ENCODE assay signal across 19 cellular contexts in genomic region chr10:6501931-6502330, GRCh38.
DNase-seq lines count a peak whose midpoint lies in the region; ATAC-seq and TF ChIP-seq lines count a peak whose summit lies in the region.
"Had no signal": no experiment of that assay in that cellular context is flagged by ENCODE, and none has a peak within 500 bp of the region (broad histone marks: within the 10 kb centered on the region; RNA-seq: fewer than 3 reads in every experiment).

No MANE protein-coding gene starts in this region.

- no peaks in the 10 kb centered on the region for H3K79me2 ChIP-seq in OCI-LY7 (ENCODE audit: insufficient read depth, low read depth, low read length)

- intact Hi-C loops in activated naive CD4-positive, alpha-beta T cell treated with anti-CD3 and anti-CD28 coated beads for 36 hours (cut with micrococcal nuclease): no loop called here
- intact Hi-C loops in gastrocnemius medialis (cut with DNase I; ENCODE audit: low total_unique reads): loop anchor here (5.0 kb wide), 1 partner anchor 65 kb away; no protein-coding TSS in a partner anchor
- intact Hi-C loops in OCI-LY7 (cut with micrococcal nuclease; ENCODE audit: unreplicated experiment): no loop called here

- H4K20me1 ChIP-seq in OCI-LY7 (ENCODE audit: insufficient read depth, low read length): no peaks in the 10 kb centered on the region

- no peak overlapping the region for H3K4me2 ChIP-seq in OCI-LY7 (ENCODE audit: low read length)

- H3K4me3 ChIP-seq in epithelial cell of proximal tubule (ENCODE audit: low read depth, low read length) (no peak overlapping the region), gastrocnemius medialis (no peak overlapping the region), OCI-LY7 (ENCODE audit: low read depth, low read length, poor library complexity, severe bottlenecking) (no peak overlapping the region)
- H3K4me3 ChIP-seq: mucosa of descending colon, testis had no signal

- no peak for TF ChIP-seq CTCF in epithelial cell of proximal tubule (conservative IDR thresholded peaks at IDR 0.05; ENCODE audit: low read depth, low read length)
- TF ChIP-seq CTCF in gastrocnemius medialis (IDR thresholded peaks at IDR 0.05 in 4 of 5, conservative IDR thresholded peaks at IDR 0.05 in 1 of 5): no peak
- TF ChIP-seq CTCF in OCI-LY7 (conservative IDR thresholded peaks at IDR 0.05; ENCODE audit: low read length): no peak

- TF ChIP-seq POLR2A in gastrocnemius medialis (IDR thresholded peaks at IDR 0.05): no peak

- H3K9me2 ChIP-seq in OCI-LY7 (ENCODE audit: insufficient read depth, low read length): no peaks in the 10 kb centered on the region

- ATAC-seq in gastrocnemius medialis: no peak
- ATAC-seq in HG03457 (IDR thresholded peaks at IDR 0.05; ENCODE audit: unreplicated experiment): no peak
- no peak for ATAC-seq in GM19395 (IDR thresholded peaks at IDR 0.05; ENCODE audit: unreplicated experiment)
- ATAC-seq: activated CD4-positive, CD25-positive, alpha-beta regulatory T cell treated with anti-CD3 and anti-CD28 coated beads, Interleukin-2, amount 50 U/mL, for 24 hours; HCT116; left lobe of liver; mucosa of descending colon had no signal

- no TSS peak for BruUV-seq in OCI-LY7 (replicated peaks; lab: Mats Ljungman, UMichigan)

- H3K36me3 Mint-ChIP-seq in activated naive CD4-positive, alpha-beta T cell treated with anti-CD3 and anti-CD28 coated beads for 36 hours (ENCODE audit: low read depth): peaks cover 45% of the 10 kb centered on the region
- peaks cover 54% of the 10 kb centered on the region for H3K36me3 Mint-ChIP-seq in activated CD4-positive, alpha-beta memory T cell treated with anti-CD3 and anti-CD28 coated beads, Interleukin-2, amount 10 ng/mL, durations not matched to agents 7 days and 5 days (ENCODE audit: low read depth)

- no peaks in the 10 kb centered on the region for H3K27me3 ChIP-seq in gastrocnemius medialis
- H3K27me3 ChIP-seq: neutrophil, testis had no signal

- H2AFZ ChIP-seq in OCI-LY7 (ENCODE audit: low read length): no peak overlapping the region

- H3K27me3 Mint-ChIP-seq in activated naive CD4-positive, alpha-beta T cell treated with anti-CD3 and anti-CD28 coated beads for 36 hours (ENCODE audit: low read depth): no peaks in the 10 kb centered on the region
- no peaks in the 10 kb centered on the region for H3K27me3 Mint-ChIP-seq in activated CD4-positive, alpha-beta memory T cell treated with anti-CD3 and anti-CD28 coated beads, Interleukin-2, amount 10 ng/mL, durations not matched to agents 7 days and 5 days

- CTCF ChIA-PET in activated naive CD4-positive, alpha-beta T cell treated with anti-CD3 and anti-CD28 coated beads for 36 hours (lab: Charles Lee): interaction anchor here (1.0 kb wide), 1 partner anchor 8 kb away, joined by 3 read pairs; no protein-coding TSS in a partner anchor
- CTCF ChIA-PET in activated CD4-positive, alpha-beta memory T cell treated with anti-CD3 and anti-CD28 coated beads, Interleukin-2, amount 10 ng/mL, durations not matched to agents 7 days and 5 days (lab: Charles Lee): interaction anchor here (1.6 kb wide), 1 partner anchor 79 kb away, joined by 7 read pairs; the partner anchor contains the start of gene PRKCQ
- CTCF ChIA-PET in OCI-LY7 (lab: Charles Lee; ENCODE audit: unreplicated experiment): no interaction called here

- in situ Hi-C loops in gastrocnemius medialis (cut with MboI; ENCODE audit: low sequenced_read_pairs in 4 of 4): no loop called here

- no peak for DNase-seq in activated naive CD4-positive, alpha-beta T cell treated with anti-CD3 and anti-CD28 coated beads for 36 hours
- no peak for DNase-seq in activated naive CD4-positive, alpha-beta T cell treated with Interleukin-2 at 50 U/mL for 16 hours
- DNase-seq in activated CD4-positive, alpha-beta memory T cell treated with anti-CD3 and anti-CD28 coated beads, Interleukin-2, amount 10 ng/mL, durations not matched to agents 7 days and 5 days: no peak
- DNase-seq in epithelial cell of proximal tubule (ENCODE audit: low read depth) (peak; percentile 74), gastrocnemius medialis (no peak), OCI-LY7 (ENCODE audit: low spot score) (no peak)
- DNase-seq: cortex of kidney, mucosa of descending colon, MV-4-11, NCI-H187 treated with DMSO at 0.1 percent for 48 hours, NCI-H226, testis had no signal

- H3K36me3 ChIP-seq in gastrocnemius medialis: peaks cover 0 to 15% of the 10 kb centered on the region in 2 donors
- H3K36me3 ChIP-seq in OCI-LY7 (ENCODE audit: insufficient read depth, low read length): no peaks in the 10 kb centered on the region; the same call in 1 of the 2 replicates
- H3K36me3 ChIP-seq: neutrophil had no signal

- H3K4me1 ChIP-seq in gastrocnemius medialis (peaks cover 19 to 34% of the 10 kb centered on the region in 2 donors), OCI-LY7 (ENCODE audit: insufficient read depth, low read length, poor library complexity, severe bottlenecking) (peaks cover 8% of the 10 kb centered on the region)
- H3K4me1 ChIP-seq: testis had no signal

- H3K4me1 Mint-ChIP-seq in activated naive CD4-positive, alpha-beta T cell treated with anti-CD3 and anti-CD28 coated beads for 36 hours (ENCODE audit: low read depth): peaks cover 69% of the 10 kb centered on the region
- H3K4me1 Mint-ChIP-seq in activated CD4-positive, alpha-beta memory T cell treated with anti-CD3 and anti-CD28 coated beads, Interleukin-2, amount 10 ng/mL, durations not matched to agents 7 days and 5 days: peaks cover 54% of the 10 kb centered on the region

- peak overlapping the region; percentile 65 for H3K27ac Mint-ChIP-seq in activated naive CD4-positive, alpha-beta T cell treated with anti-CD3 and anti-CD28 coated beads for 36 hours
- H3K27ac Mint-ChIP-seq in activated CD4-positive, alpha-beta memory T cell treated with anti-CD3 and anti-CD28 coated beads, Interleukin-2, amount 10 ng/mL, durations not matched to agents 7 days and 5 days: peak overlapping the region; percentile 33

- H3K27ac ChIP-seq in gastrocnemius medialis (peak overlapping the region; percentile 85 to 90 (median 88)), OCI-LY7 (ENCODE audit: low read depth, low read length, poor library complexity, severe bottlenecking) (no peak overlapping the region)
- H3K27ac ChIP-seq: C4-2B, neutrophil, testis had no signal

- H3K4me3 Mint-ChIP-seq in activated naive CD4-positive, alpha-beta T cell treated with anti-CD3 and anti-CD28 coated beads for 36 hours: no peak overlapping the region
- no peak overlapping the region for H3K4me3 Mint-ChIP-seq in activated CD4-positive, alpha-beta memory T cell treated with anti-CD3 and anti-CD28 coated beads, Interleukin-2, amount 10 ng/mL, durations not matched to agents 7 days and 5 days

- POLR2A ChIA-PET in activated CD4-positive, alpha-beta memory T cell treated with anti-CD3 and anti-CD28 coated beads, Interleukin-2, amount 10 ng/mL, durations not matched to agents 7 days and 5 days (lab: Charles Lee): interaction anchor here (1.1 to 2.2 kb wide), 2 partner anchors 28 to 76 kb away, joined by 3 to 8 read pairs; no protein-coding TSS in a partner anchor
- POLR2A ChIA-PET in OCI-LY7 (lab: Charles Lee): no interaction called here

- H3K9me3 ChIP-seq in gastrocnemius medialis: no peaks in the 10 kb centered on the region
- no peaks in the 10 kb centered on the region for H3K9me3 ChIP-seq in OCI-LY7 (ENCODE audit: low read length)
- H3K9me3 ChIP-seq: mucosa of descending colon, neutrophil, testis had no signal

- H3K9me3 Mint-ChIP-seq in activated naive CD4-positive, alpha-beta T cell treated with anti-CD3 and anti-CD28 coated beads for 36 hours: no peaks in the 10 kb centered on the region
- H3K9me3 Mint-ChIP-seq in activated CD4-positive, alpha-beta memory T cell treated with anti-CD3 and anti-CD28 coated beads, Interleukin-2, amount 10 ng/mL, durations not matched to agents 7 days and 5 days: peaks cover 7% of the 10 kb centered on the region
